In the genomic region with DNA sequence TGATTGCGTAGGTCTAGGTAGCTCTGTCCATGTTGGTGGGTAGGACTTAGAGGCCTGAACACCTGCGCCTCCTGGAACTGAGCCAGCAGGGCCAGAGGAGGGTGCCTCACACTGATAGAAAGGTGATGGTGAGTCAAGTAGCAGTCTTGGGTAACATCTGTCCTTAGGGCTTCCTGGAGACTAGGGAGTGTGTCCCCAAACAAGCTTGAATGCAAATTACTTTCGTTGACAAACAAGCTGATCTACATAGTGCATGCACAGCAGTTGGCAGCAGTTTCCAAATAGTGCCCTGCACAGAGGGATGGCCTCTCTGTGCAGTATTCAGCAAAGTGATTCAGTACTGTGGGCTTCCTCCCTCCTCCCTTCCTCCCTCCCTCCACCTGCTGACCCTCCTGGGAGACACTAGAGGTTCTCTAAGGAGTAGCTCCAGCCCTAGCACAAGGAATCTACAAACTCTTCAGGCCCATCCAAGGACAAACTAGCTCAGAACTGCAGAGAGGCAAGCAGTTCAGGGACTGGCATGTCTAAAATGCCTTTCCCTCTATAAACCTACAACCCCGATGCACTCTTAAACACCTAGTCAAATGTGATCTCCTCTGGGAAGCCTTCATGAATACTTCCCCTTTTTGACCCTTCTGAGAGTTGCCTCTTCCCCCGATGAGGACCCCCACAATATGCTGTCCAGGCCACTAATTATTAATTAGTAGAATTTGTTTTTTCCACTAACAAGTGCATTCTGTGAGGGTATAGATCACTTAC, we compare ENCODE assay signal across 9 cellular contexts.
DNase-seq lines count a peak whose midpoint lies in the region; ATAC-seq and TF ChIP-seq lines count a peak whose summit lies in the region.
"Had no signal": no experiment of that assay in that cellular context is flagged by ENCODE, and none has a peak within 500 bp of the region (broad histone marks: within the 10 kb centered on the region; RNA-seq: fewer than 3 reads in every experiment).

No MANE protein-coding gene starts in this region.

- no peaks in the 10 kb centered on the region for H3K4me1 Mint-ChIP-seq in activated T-helper 17 cell treated with anti-CD3 and anti-CD28 coated beads, Interleukin-2, amount 50 U/mL, for 72 hours

- H2AFZ ChIP-seq in smooth muscle cell (ENCODE audit: low read depth): no peak overlapping the region

- no peaks in the 10 kb centered on the region for H3K4me1 ChIP-seq in smooth muscle cell (ENCODE audit: low read depth)

- no peaks in the 10 kb centered on the region for H3F3A ChIP-seq in smooth muscle cell (ENCODE audit: low read depth)

- H3K27me3 Mint-ChIP-seq in activated T-helper 17 cell treated with anti-CD3 and anti-CD28 coated beads, Interleukin-2, amount 50 U/mL, for 72 hours: no peaks in the 10 kb centered on the region

- H3K9me3 ChIP-seq in smooth muscle cell (replicated peaks; ENCODE audit: low read depth): no peaks in the 10 kb centered on the region

- H3K36me3 ChIP-seq in smooth muscle cell (ENCODE audit: low read depth) (no peaks in the 10 kb centered on the region), H7 (replicated peaks; ENCODE audit: control insufficient read depth, insufficient read depth, low read length) (no peaks in the 10 kb centered on the region)

- no peak overlapping the region for H3K4me2 ChIP-seq in smooth muscle cell

- no peak overlapping the region for H3K4me3 Mint-ChIP-seq in activated T-helper 17 cell treated with anti-CD3 and anti-CD28 coated beads, Interleukin-2, amount 50 U/mL, for 72 hours

- no peak overlapping the region for H3K27ac Mint-ChIP-seq in activated T-helper 17 cell treated with anti-CD3 and anti-CD28 coated beads, Interleukin-2, amount 50 U/mL, for 72 hours
- H3K27ac Mint-ChIP-seq: activated naive CD4-positive, alpha-beta T cell treated with anti-CD3 and anti-CD28 coated beads, Interleukin-2, amount 50 U/mL, for 72 hours had no signal

- no peak overlapping the region for H3K4me3 ChIP-seq in smooth muscle cell
- no peak overlapping the region for H3K4me3 ChIP-seq in H7 (ENCODE audit: insufficient read depth, low read depth, low read length)

- no peak overlapping the region for H3K27ac ChIP-seq in smooth muscle cell (ENCODE audit: low read depth)

- no peaks in the 10 kb centered on the region for H4K20me1 ChIP-seq in smooth muscle cell (ENCODE audit: low read depth)

- no peaks in the 10 kb centered on the region for H3K36me3 Mint-ChIP-seq in activated T-helper 17 cell treated with anti-CD3 and anti-CD28 coated beads, Interleukin-2, amount 50 U/mL, for 72 hours (ENCODE audit: low read depth)
- H3K36me3 Mint-ChIP-seq: activated naive CD4-positive, alpha-beta T cell treated with anti-CD3 and anti-CD28 coated beads, Interleukin-2, amount 50 U/mL, for 72 hours had no signal

- DNase-seq in HPDE6-E6E7 (ENCODE audit: extremely low spot score) (peak; percentile 44), SKM-1 (lab: John Stamatoyannopoulos, UW; ENCODE audit: unreplicated experiment) (no peak), HK-2 (ENCODE audit: unreplicated experiment) (no peak), smooth muscle cell (lab: John Stamatoyannopoulos, UW; ENCODE audit: unreplicated experiment) (no peak), H7 (no peak)

- ATAC-seq in GM18499 (IDR thresholded peaks at IDR 0.05; ENCODE audit: insufficient read depth, unreplicated experiment) (peak; percentile 56), GM21515 (IDR thresholded peaks at IDR 0.05; ENCODE audit: unreplicated experiment) (peak; percentile 69)
- ATAC-seq in activated T-helper 17 cell treated with anti-CD3 and anti-CD28 coated beads, Interleukin-2, amount 50 U/mL, for 72 hours (replicated peaks): peak; percentile 7

- whole genome bisulfite sequencing in smooth muscle cell (ENCODE audit: low lambda C conversion rate): 85% methylated on average over 5 of the region's 5 CpGs

- H3K9me3 Mint-ChIP-seq in activated T-helper 17 cell treated with anti-CD3 and anti-CD28 coated beads, Interleukin-2, amount 50 U/mL, for 72 hours: no peaks in the 10 kb centered on the region
- H3K9me3 Mint-ChIP-seq: activated naive CD4-positive, alpha-beta T cell treated with anti-CD3 and anti-CD28 coated beads, Interleukin-2, amount 50 U/mL, for 72 hours had no signal

- H3K27me3 ChIP-seq in smooth muscle cell (ENCODE audit: low read depth): no peaks in the 10 kb centered on the region
- H3K27me3 ChIP-seq in H7 (ENCODE audit: control insufficient read depth, insufficient read depth, low read length): no peaks in the 10 kb centered on the region; the same call in 1 of the 2 replicates

- H3K9ac ChIP-seq in smooth muscle cell (ENCODE audit: low read depth): no peak overlapping the region

- no peak for TF ChIP-seq CTCF in smooth muscle cell (IDR thresholded peaks at IDR 0.05; ENCODE audit: borderline replicate concordance, insufficient read depth, poor library complexity, severe bottlenecking)

- no peaks in the 10 kb centered on the region for H3K79me2 ChIP-seq in smooth muscle cell (ENCODE audit: low read depth)

Comparison
In these comparisons a context has a peak if more than half of its experiments do, and no peak if none do; other contexts are left out.
1. ATAC-seq: peak in every context shown above with its lines; median percentile 69 in GM21515; 56 in GM18499; 7 in activated T-helper 17 cell treated with anti-CD3 and anti-CD28 coated beads, Interleukin-2, amount 50 U/mL, for 72 hours.